In genomic region chr13:114035186-114035582, GRCh38 we compare ENCODE assay signal across 16 cellular contexts.
DNase-seq lines count a peak whose midpoint lies in the region; ATAC-seq, FAIRE-seq and TF ChIP-seq lines count a peak whose summit lies in the region.
"Had no signal": no experiment of that assay in that cellular context is flagged by ENCODE, and none has a peak within 500 bp of the region (broad histone marks: within the 10 kb centered on the region; RNA-seq: fewer than 3 reads in every experiment).

No MANE protein-coding gene starts in this region.

- TF ChIP-seq POLR2A in gastroesophageal sphincter (IDR thresholded peaks at IDR 0.05): no peak

- H3K27ac Mint-ChIP-seq in CD4-positive, alpha-beta T cell: peak overlapping the region; percentile 49
- H3K27ac Mint-ChIP-seq in T-helper 17 cell: peak overlapping the region; percentile 59
- H3K27ac Mint-ChIP-seq: B cell had no signal

- H3K9me3 ChIP-seq in CD4-positive, alpha-beta T cell (ENCODE audit: control insufficient read depth, low read length): no peaks in the 10 kb centered on the region
- H3K9me3 ChIP-seq in T-helper 17 cell (ENCODE audit: control insufficient read depth, low read length, poor library complexity, severe bottlenecking) (no peaks in the 10 kb centered on the region), gastroesophageal sphincter (no peaks in the 10 kb centered on the region), skeletal muscle tissue (ENCODE audit: control insufficient read depth in 3 of 3, low read length in 3 of 3) (no peaks in the 10 kb centered on the region), small intestine (ENCODE audit: control insufficient read depth, low read depth) (no peaks in the 10 kb centered on the region)
- H3K9me3 ChIP-seq: Peyer's patch had no signal

- H3K4me3 ChIP-seq in gastroesophageal sphincter (peak overlapping the region in 1 of 2 donors; percentile 8), skeletal muscle tissue (ENCODE audit: low read length in 3 of 3) (no peak overlapping the region), small intestine (ENCODE audit: low read depth in 1 of 2, low read length in 2 of 2) (no peak overlapping the region)
- H3K4me3 ChIP-seq: Peyer's patch had no signal

- WGBS in gastroesophageal sphincter (ENCODE audit: low coverage in 1 of 2), 2 donors: 73% methylated on average over 9 of the region's 10 CpGs; no CpG with 5 or more reads in 1 of the 2 donors
- 68 to 85% (median 85%) methylated on average over 10 of the region's 10 CpGs for WGBS in small intestine, 3 donors

- no peak for ATAC-seq in CD4-positive, alpha-beta T cell (ENCODE audit: poor library complexity)
- no peak for ATAC-seq in T-helper 17 cell
- no peak for ATAC-seq in gastroesophageal sphincter
- no peak for ATAC-seq in HG02870 (IDR thresholded peaks at IDR 0.05; ENCODE audit: unreplicated experiment)

- POLR2A ChIA-PET in CD4-positive, alpha-beta T cell (lab: Charles Lee): no interaction called here

- H3K27me3 ChIP-seq in CD4-positive, alpha-beta T cell (ENCODE audit: control insufficient read depth, insufficient read depth, low read length): no peaks in the 10 kb centered on the region
- H3K27me3 ChIP-seq in gastroesophageal sphincter (no peaks in the 10 kb centered on the region), skeletal muscle tissue (ENCODE audit: control insufficient read depth in 3 of 3, insufficient read depth in 3 of 3, low read length in 3 of 3) (no peaks in the 10 kb centered on the region), small intestine (ENCODE audit: control insufficient read depth in 2 of 2, insufficient read depth in 2 of 2, low read length in 2 of 2) (no peaks in the 10 kb centered on the region)
- H3K27me3 ChIP-seq: Peyer's patch had no signal

- H3K4me1 ChIP-seq in gastroesophageal sphincter (peaks cover 0 to 82% (median 24%) of the 10 kb centered on the region in 3 donors), skeletal muscle tissue (ENCODE audit: control insufficient read depth in 3 of 3, insufficient read depth in 3 of 3, low read length in 3 of 3) (peaks cover 56 to 75% (median 60%) of the 10 kb centered on the region in 3 donors), small intestine (ENCODE audit: control insufficient read depth in 2 of 2, insufficient read depth in 1 of 2, low read depth in 1 of 2, low read length in 1 of 2) (no peaks in the 10 kb centered on the region)

- no peaks in the 10 kb centered on the region for H3K27me3 Mint-ChIP-seq in CD4-positive, alpha-beta T cell
- no peaks in the 10 kb centered on the region for H3K27me3 Mint-ChIP-seq in T-helper 17 cell
- H3K27me3 Mint-ChIP-seq: B cell had no signal

- no peak for DNase-seq in CD4-positive, alpha-beta T cell
- DNase-seq in T-helper 17 cell (no peak), NCI-H82 treated with DMSO at 0.1 percent for 48 hours (lab: John Stamatoyannopoulos, UW; ENCODE audit: unreplicated experiment) (no peak), small intestine (no peak)
- DNase-seq in activated CD4-positive, alpha-beta T cell treated with anti-CD3 and anti-CD28 coated beads for 48 hours: no peak
- DNase-seq: activated CD8-positive, alpha-beta memory T cell treated with anti-CD3 and anti-CD28 coated beads, Interleukin-2, amount 50 U/mL, for 48 hours; DMS153; NCI-H1930; Peyer's patch; stimulated activated CD4-positive, alpha-beta T cell treated with anti-CD3 and anti-CD28 coated beads, Interleukin-1b, Interleukin-23, amount 100 ng/mL, for 48 hours; SW 1271 had no signal

- FAIRE-seq in small intestine (lab: Jason Lieb, UNC): no peak
- FAIRE-seq: colon had no signal

- H3K9me3 Mint-ChIP-seq in CD4-positive, alpha-beta T cell: no peaks in the 10 kb centered on the region

- TF ChIP-seq EP300 in gastroesophageal sphincter (IDR thresholded peaks at IDR 0.05): no peak

- H3K36me3 ChIP-seq in gastroesophageal sphincter (no peaks in the 10 kb centered on the region), skeletal muscle tissue (ENCODE audit: control insufficient read depth in 3 of 3, insufficient read depth in 3 of 3, low read length in 3 of 3) (peaks cover 0 to 11% (median 5%) of the 10 kb centered on the region in 3 donors), small intestine (ENCODE audit: control insufficient read depth in 2 of 2, insufficient read depth in 2 of 2, low read length in 2 of 2) (no peaks in the 10 kb centered on the region)
- H3K36me3 ChIP-seq: Peyer's patch had no signal

- H3K9ac ChIP-seq in skeletal muscle tissue (ENCODE audit: low read depth in 1 of 3, low read length in 3 of 3): peak overlapping the region in 1 of 3 donors; percentile 50

- H3K4me1 Mint-ChIP-seq in CD4-positive, alpha-beta T cell (ENCODE audit: low read depth): peaks cover 27% of the 10 kb centered on the region
- H3K4me1 Mint-ChIP-seq in T-helper 17 cell: peaks cover 27% of the 10 kb centered on the region

- intact Hi-C loops in CD4-positive, alpha-beta T cell (cut with DNase I, micrococcal nuclease): no loop called here

- CTCF ChIA-PET in CD4-positive, alpha-beta T cell (lab: Charles Lee): no interaction called here

- TF ChIP-seq CTCF in CD4-positive, alpha-beta T cell (IDR thresholded peaks at IDR 0.05): no peak
- TF ChIP-seq CTCF in gastroesophageal sphincter (IDR thresholded peaks at IDR 0.05): no peak

- no peak overlapping the region for H3K27ac ChIP-seq in CD4-positive, alpha-beta T cell (ENCODE audit: low read depth, low read length)
- peak overlapping the region in 3 of 4 donors; percentile 65 to 68 (median 67) for H3K27ac ChIP-seq in gastroesophageal sphincter
- H3K27ac ChIP-seq in skeletal muscle tissue (ENCODE audit: low read depth, low read length): peak overlapping the region; percentile 12
- H3K27ac ChIP-seq in small intestine (ENCODE audit: low read depth in 1 of 2, low read length in 1 of 2): no peak overlapping the region

- peaks cover 63% of the 10 kb centered on the region for H3K36me3 Mint-ChIP-seq in CD4-positive, alpha-beta T cell (ENCODE audit: low read depth)
- H3K36me3 Mint-ChIP-seq in T-helper 17 cell (ENCODE audit: low read depth): peaks cover 4% of the 10 kb centered on the region

- no peak overlapping the region for H3K4me3 Mint-ChIP-seq in CD4-positive, alpha-beta T cell
- H3K4me3 Mint-ChIP-seq in T-helper 17 cell: no peak overlapping the region
- H3K4me3 Mint-ChIP-seq: B cell had no signal

Comparison
In these comparisons a context has a peak if more than half of its experiments do, and no peak if none do; other contexts are left out.
1. H3K27ac ChIP-seq: peak in gastroesophageal sphincter (3 of 4) and skeletal muscle tissue (single experiment); none in CD4-positive, alpha-beta T cell (single experiment) and small intestine (0 of 2).